In the genomic region with DNA sequence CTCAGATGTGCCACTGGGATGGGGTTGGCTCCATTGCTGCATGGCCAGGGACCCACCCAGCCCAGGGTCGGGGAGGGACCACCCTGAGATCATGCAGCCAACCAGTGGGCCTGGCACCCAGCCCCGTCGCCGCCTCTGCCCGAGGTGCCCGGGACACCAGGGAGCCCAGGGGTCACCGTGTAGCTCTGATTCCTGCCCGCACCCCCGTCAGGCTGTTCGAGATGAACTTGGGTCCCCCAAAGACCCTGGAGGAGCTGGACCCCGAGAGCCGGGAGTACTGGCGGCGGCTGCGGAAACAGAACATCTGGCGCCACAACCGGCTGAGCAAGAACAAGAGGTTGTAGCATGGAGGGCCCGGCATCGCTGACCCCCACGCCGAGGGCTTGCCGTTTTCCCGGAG, we compare ENCODE assay signal across 24 cellular contexts. TPM values are rescaled to one million over a fixed set of nuclear protein-coding genes. Genes with fewer than 3 reads are reported as not detected.
"Had no signal": no experiment of that assay in that cellular context is flagged by ENCODE, and none has a peak within 500 bp of the region (broad histone marks: within the 10 kb centered on the region; RNA-seq: fewer than 3 reads in every experiment).

No MANE protein-coding gene starts in this region.

- H3K27me3 Mint-ChIP-seq: stimulated activated memory B cell treated with anti-CD40 and anti-IgM and Interleukin-4, amounts not matched to agents 10 μg/mL and 1 μg/mL and 100 μg/mL, for 72 hours; type B pancreatic cell had no signal

- H3K4me3 Mint-ChIP-seq: mesothelial cell of epicardium; nephron progenitor cell; stimulated activated memory B cell treated with anti-CD40 and anti-IgM and Interleukin-4, amounts not matched to agents 10 μg/mL and 1 μg/mL and 100 μg/mL, for 72 hours; type B pancreatic cell had no signal

- DNase-seq: activated CD4-positive, alpha-beta T cell treated with anti-CD3 and anti-CD28 coated beads for 1 hour; activated T-cell treated with anti-CD3 and anti-CD28 coated beads, Interleukin-2, amount 50 U/mL, for 1 hour; central memory CD4-positive, alpha-beta T cell; effector memory CD4-positive, alpha-beta T cell; foreskin keratinocyte; nephron progenitor cell; nucleus accumbens; SK-N-SH; small intestine; stimulated activated CD4-positive, alpha-beta T cell treated with anti-CD3 and anti-CD28 coated beads, Interleukin-2, amount 100 ng/mL, for 24 hours; testis had no signal

- H3K9me3 Mint-ChIP-seq: mesothelial cell of epicardium; nephron progenitor cell; stimulated activated memory B cell treated with anti-CD40 and anti-IgM and Interleukin-4, amounts not matched to agents 10 μg/mL and 1 μg/mL and 100 μg/mL, for 72 hours; type B pancreatic cell had no signal

- H3K27ac Mint-ChIP-seq: mesothelial cell of epicardium; nephron progenitor cell; stimulated activated memory B cell treated with anti-CD40 and anti-IgM and Interleukin-4, amounts not matched to agents 10 μg/mL and 1 μg/mL and 100 μg/mL, for 72 hours; type B pancreatic cell had no signal

- ATAC-seq: foreskin keratinocyte; left lung; sciatic nerve; stimulated activated memory B cell treated with anti-CD40 and anti-IgM and Interleukin-4, amounts not matched to agents 10 μg/mL and 1 μg/mL and 100 μg/mL, for 72 hours had no signal

- FAIRE-seq: astrocyte, colon, small intestine, TTC549 had no signal

RNA-seq across cellular contexts. Expression of a gene that starts 5.0 kb away (rescaled TPM):
- total RNA-seq: astrocyte, dermis microvascular lymphatic vessel endothelial cell, foreskin keratinocyte, glomerular endothelial cell, kidney epithelial cell, left lung, lung, mesothelial cell of epicardium, sciatic nerve, vagina had no signal

RNA-seq across cellular contexts. Expression of a gene that starts 19.1 kb away (rescaled TPM):
- total RNA-seq: astrocyte, foreskin keratinocyte, glomerular endothelial cell had no signal

RNA-seq across cellular contexts. Expression of a gene that starts 58.9 kb away (rescaled TPM):
- total RNA-seq: foreskin keratinocyte, glomerular endothelial cell had no signal
